Comparison of ENCODE assay signal across 15 cellular contexts in genomic region chr1:153643100-153643499, GRCh38. TPM values are rescaled to one million over a fixed set of nuclear protein-coding genes. Genes with fewer than 3 reads are reported as not detected.
DNase-seq lines count a peak whose midpoint lies in the region; ATAC-seq and TF ChIP-seq lines count a peak whose summit lies in the region.
"Had no signal": no experiment of that assay in that cellular context is flagged by ENCODE, and none has a peak within 500 bp of the region (broad histone marks: within the 10 kb centered on the region; RNA-seq: fewer than 3 reads in every experiment).

No MANE protein-coding gene starts in this region.

- POLR2A ChIA-PET in MCF 10A (lab: Yijun Ruan, JAX) = interaction anchor here (0.5 to 46.1 kb wide), 6 partner anchors 8 to 132 kb away, joined by 3 to 1272 read pairs (median 11); partner anchors contain the start of genes CHTOP, S100A1, S100A13 and S100A14

- H3K27me3 Mint-ChIP-seq in MCF 10A (ENCODE audit: insufficient read depth, unreplicated experiment) (no peaks in the 10 kb centered on the region), glutamatergic neuron (ENCODE audit: unreplicated experiment) (peaks cover 4% of the 10 kb centered on the region)
- no peaks in the 10 kb centered on the region for H3K27me3 Mint-ChIP-seq in stimulated activated naive B cell treated with anti-CD40 and anti-IgM and Interleukin-4, amounts not matched to agents 10 μg/mL and 1 μg/mL and 100 μg/mL, for 72 hours

- H3K4me1 Mint-ChIP-seq in MCF 10A (ENCODE audit: insufficient read depth, unreplicated experiment) (peaks cover 21% of the 10 kb centered on the region), glutamatergic neuron (ENCODE audit: low read depth, unreplicated experiment) (peaks cover 2% of the 10 kb centered on the region)
- H3K4me1 Mint-ChIP-seq in stimulated activated naive B cell treated with anti-CD40 and anti-IgM and Interleukin-4, amounts not matched to agents 10 μg/mL and 1 μg/mL and 100 μg/mL, for 72 hours = peaks cover 20 to 33% of the 10 kb centered on the region in 2 donors

- no peak for ATAC-seq in stimulated activated naive B cell treated with anti-CD40 and anti-IgM and Interleukin-4, amounts not matched to agents 10 μg/mL and 1 μg/mL and 100 μg/mL, for 72 hours (replicated peaks)
- no peak for ATAC-seq in HG02970 (IDR thresholded peaks at IDR 0.05; ENCODE audit: low FRiP score, unreplicated experiment)
- ATAC-seq in HG02870 (IDR thresholded peaks at IDR 0.05; ENCODE audit: unreplicated experiment) = no peak

- H3K9me3 ChIP-seq in breast epithelium = no peaks in the 10 kb centered on the region
- H3K9me3 ChIP-seq: esophagus squamous epithelium had no signal

- CTCF ChIA-PET in MCF 10A (lab: Yijun Ruan, JAX) = interaction anchor here (0.6 to 2.7 kb wide), 6 partner anchors 10 to 132 kb away, joined by 3 to 14 read pairs (median 6); no protein-coding TSS in a partner anchor

- H3K4me3 ChIP-seq in breast epithelium = no peak overlapping the region
- H3K4me3 ChIP-seq: esophagus squamous epithelium had no signal

- no peaks in the 10 kb centered on the region for H3K4me1 ChIP-seq in breast epithelium

- H3K36me3 ChIP-seq in breast epithelium = no peaks in the 10 kb centered on the region

- TF ChIP-seq POLR2A in breast epithelium (IDR thresholded peaks at IDR 0.05) = no peak

- TF ChIP-seq CTCF in breast epithelium (IDR thresholded peaks at IDR 0.05) = no peak
- no peak for TF ChIP-seq CTCF in MCF 10A (IDR thresholded peaks at IDR 0.05; ENCODE audit: unreplicated experiment)
- TF ChIP-seq CTCF in glutamatergic neuron (IDR thresholded peaks at IDR 0.05; ENCODE audit: partially characterized antibody, unreplicated experiment) = no peak

- H3K27ac Mint-ChIP-seq in MCF 10A (ENCODE audit: low read depth, unreplicated experiment) = no peak overlapping the region
- H3K27ac Mint-ChIP-seq in glutamatergic neuron (ENCODE audit: unreplicated experiment) = peak overlapping the region; percentile 21
- H3K27ac Mint-ChIP-seq in stimulated activated naive B cell treated with anti-CD40 and anti-IgM and Interleukin-4, amounts not matched to agents 10 μg/mL and 1 μg/mL and 100 μg/mL, for 72 hours = peak overlapping the region; percentile 6

- no peaks in the 10 kb centered on the region for H3K27me3 ChIP-seq in breast epithelium
- H3K27me3 ChIP-seq: brain microvascular endothelial cell, esophagus squamous epithelium had no signal

- peak overlapping the region; percentile 2 to 6 for H3K27ac ChIP-seq in breast epithelium
- H3K27ac ChIP-seq: brain microvascular endothelial cell had no signal

- DNase-seq in breast epithelium (ENCODE audit: low spot score in 2 of 2) (no peak), MCF 10A (ENCODE audit: unreplicated experiment) (no peak), glutamatergic neuron (no peak)
- no peak for DNase-seq in stimulated activated naive B cell treated with anti-CD40 and anti-IgM and Interleukin-4, amounts not matched to agents 10 μg/mL and 1 μg/mL and 100 μg/mL, for 72 hours
- DNase-seq: activated naive CD4-positive, alpha-beta T cell treated with anti-CD3 and anti-CD28 coated beads for 36 hours; brain microvascular endothelial cell; esophagus squamous epithelium; NCI-H187; retina; Right ventricle myocardium superior; T-helper 1 cell had no signal

- H3K9me3 Mint-ChIP-seq in MCF 10A (ENCODE audit: unreplicated experiment) (no peaks in the 10 kb centered on the region), glutamatergic neuron (ENCODE audit: unreplicated experiment) (peaks cover 10% of the 10 kb centered on the region)
- H3K9me3 Mint-ChIP-seq in stimulated activated naive B cell treated with anti-CD40 and anti-IgM and Interleukin-4, amounts not matched to agents 10 μg/mL and 1 μg/mL and 100 μg/mL, for 72 hours = no peaks in the 10 kb centered on the region
- H3K9me3 Mint-ChIP-seq: activated naive CD4-positive, alpha-beta T cell treated with anti-CD3 and anti-CD28 coated beads for 36 hours had no signal

- intact Hi-C loops in breast epithelium (cut with DNase I; ENCODE audit: low total_unique reads) = no loop called here
- intact Hi-C loops in MCF 10A (cut with micrococcal nuclease) = no loop called here

- H3K36me3 Mint-ChIP-seq in MCF 10A (ENCODE audit: insufficient read depth, unreplicated experiment) (peaks cover 96% of the 10 kb centered on the region), glutamatergic neuron (ENCODE audit: unreplicated experiment) (peaks cover 4% of the 10 kb centered on the region)
- H3K36me3 Mint-ChIP-seq in stimulated activated naive B cell treated with anti-CD40 and anti-IgM and Interleukin-4, amounts not matched to agents 10 μg/mL and 1 μg/mL and 100 μg/mL, for 72 hours = peaks cover 41 to 62% of the 10 kb centered on the region in 2 donors

- no TSS peak for BruUV-seq in MCF 10A (replicated peaks; lab: Mats Ljungman, UMichigan)

- no peak overlapping the region for H3K4me3 Mint-ChIP-seq in MCF 10A (ENCODE audit: unreplicated experiment)
- H3K4me3 Mint-ChIP-seq in glutamatergic neuron (ENCODE audit: unreplicated experiment) = no peak overlapping the region
- H3K4me3 Mint-ChIP-seq in stimulated activated naive B cell treated with anti-CD40 and anti-IgM and Interleukin-4, amounts not matched to agents 10 μg/mL and 1 μg/mL and 100 μg/mL, for 72 hours = no peak overlapping the region
- H3K4me3 Mint-ChIP-seq: activated naive CD4-positive, alpha-beta T cell treated with anti-CD3 and anti-CD28 coated beads for 36 hours had no signal

RNA-seq across cellular contexts. Expression of gene CHTOP, which starts 9.2 kb away (rescaled TPM):
- total RNA-seq in breast epithelium (100 to 1,000 TPM in 1 of 3 donors, 10 to 100 TPM in 2; 37.1 to 112 (median 71.8) TPM), MCF 10A (2022) (147 and 156 TPM in 2 replicates), glutamatergic neuron (ENCODE audit: unreplicated experiment) (84.7 TPM)

RNA-seq across cellular contexts. Expression of gene S100A1, which starts 14.9 kb away (rescaled TPM):
- total RNA-seq in breast epithelium (10 to 100 TPM in 2 of 3 donors, 1 to 10 TPM in 1; 6.1 to 40.0 (median 28.5) TPM), MCF 10A (2022) (0.74 TPM in 1 of 2 replicates, not detected in the other), glutamatergic neuron (ENCODE audit: unreplicated experiment) (35.4 TPM)
- total RNA-seq: activated naive CD4-positive, alpha-beta T cell treated with anti-CD3 and anti-CD28 coated beads for 36 hours; lung microvascular endothelial cell; NCI-H460 had no signal

RNA-seq across cellular contexts. Expression of gene SNAPIN, which starts 15.4 kb away (rescaled TPM):
- total RNA-seq in breast epithelium = 10 to 100 TPM; 43.3 to 70.7 (median 54.2) TPM
- 55.9 and 63.7 TPM in 2 replicates for total RNA-seq in MCF 10A (2022)
- 30.8 TPM for total RNA-seq in glutamatergic neuron (ENCODE audit: unreplicated experiment)

RNA-seq across cellular contexts. Expression of gene S100A13, which starts 15.8 kb away (rescaled TPM):
- 100 to 1,000 TPM; 163 to 221 (median 198) TPM for total RNA-seq in breast epithelium
- total RNA-seq in MCF 10A (2022) = 210 and 236 TPM in 2 replicates
- total RNA-seq in glutamatergic neuron (ENCODE audit: unreplicated experiment) = 92.8 TPM

RNA-seq across cellular contexts. Expression of gene S100A14, which starts 27.0 kb away (rescaled TPM):
- total RNA-seq in breast epithelium (10 to 100 TPM in 2 of 3 donors, not detected in 1; 70.1 to 99.2 TPM), MCF 10A (2022) (264 and 332 TPM in 2 replicates), glutamatergic neuron (ENCODE audit: unreplicated experiment) (not detected)
- total RNA-seq: activated naive CD4-positive, alpha-beta T cell treated with anti-CD3 and anti-CD28 coated beads for 36 hours; NCI-H460 had no signal
